Comparison of ENCODE assay signal across 8 cellular contexts in genomic region chr16:77660311-77660710, GRCh38.
DNase-seq lines count a peak whose midpoint lies in the region; ATAC-seq, FAIRE-seq and TF ChIP-seq lines count a peak whose summit lies in the region.

No MANE protein-coding gene starts in this region.

- peak; percentile 36 for TF ChIP-seq CTCF in kidney (IDR thresholded peaks at IDR 0.05; ENCODE audit: borderline replicate concordance, extremely low read depth, insufficient read depth)

- H3K4me3 ChIP-seq in kidney (ENCODE audit: low read length in 2 of 2) = no peak overlapping the region

- peaks cover 0 to 6% of the 10 kb centered on the region in 2 donors for H3K9me3 ChIP-seq in kidney (ENCODE audit: control insufficient read depth in 1 of 2, low read length in 2 of 2)

- no peaks in the 10 kb centered on the region for H3K4me1 ChIP-seq in kidney (ENCODE audit: control insufficient read depth in 1 of 2, insufficient read depth in 1 of 2, low read depth in 1 of 2, low read length in 2 of 2)

- no peak overlapping the region for H3K9ac ChIP-seq in kidney (ENCODE audit: low read length in 2 of 2)

- DNase-seq in COLO829 (ENCODE audit: low spot score) = peak; percentile 22
- DNase-seq in LoVo (ENCODE audit: low spot score) = peak; percentile 4
- no peak for DNase-seq in kidney
- DNase-seq in T-helper 1 cell = no peak
- DNase-seq in ecto neural progenitor cell (ENCODE audit: low spot score) = no peak

- ATAC-seq in GM21529 (IDR thresholded peaks at IDR 0.05; ENCODE audit: unreplicated experiment) (no peak), GM18867 (IDR thresholded peaks at IDR 0.05; ENCODE audit: unreplicated experiment) (no peak)

- H3K27ac ChIP-seq in kidney (ENCODE audit: low read depth in 2 of 2, low read length in 2 of 2) = no peak overlapping the region

- H3K36me3 ChIP-seq in kidney (ENCODE audit: control insufficient read depth in 1 of 2, insufficient read depth in 2 of 2, low read length in 2 of 2) = no peaks in the 10 kb centered on the region

- peak; percentile 38 for FAIRE-seq in TTC549 (lab: Jason Lieb, UNC)
- FAIRE-seq in kidney (lab: Jason Lieb, UNC) = no peak

- intact Hi-C loops in kidney (cut with DNase I) = no loop called here

Comparison
In these comparisons a context has a peak if more than half of its experiments do, and no peak if none do; other contexts are left out.
1. DNase-seq: peak in COLO829 (single experiment) and LoVo (single experiment); none in kidney (single experiment), T-helper 1 cell (0 of 5) and ecto neural progenitor cell (single experiment).